10 cellular contexts compared by ENCODE assay signal in the genomic region with DNA sequence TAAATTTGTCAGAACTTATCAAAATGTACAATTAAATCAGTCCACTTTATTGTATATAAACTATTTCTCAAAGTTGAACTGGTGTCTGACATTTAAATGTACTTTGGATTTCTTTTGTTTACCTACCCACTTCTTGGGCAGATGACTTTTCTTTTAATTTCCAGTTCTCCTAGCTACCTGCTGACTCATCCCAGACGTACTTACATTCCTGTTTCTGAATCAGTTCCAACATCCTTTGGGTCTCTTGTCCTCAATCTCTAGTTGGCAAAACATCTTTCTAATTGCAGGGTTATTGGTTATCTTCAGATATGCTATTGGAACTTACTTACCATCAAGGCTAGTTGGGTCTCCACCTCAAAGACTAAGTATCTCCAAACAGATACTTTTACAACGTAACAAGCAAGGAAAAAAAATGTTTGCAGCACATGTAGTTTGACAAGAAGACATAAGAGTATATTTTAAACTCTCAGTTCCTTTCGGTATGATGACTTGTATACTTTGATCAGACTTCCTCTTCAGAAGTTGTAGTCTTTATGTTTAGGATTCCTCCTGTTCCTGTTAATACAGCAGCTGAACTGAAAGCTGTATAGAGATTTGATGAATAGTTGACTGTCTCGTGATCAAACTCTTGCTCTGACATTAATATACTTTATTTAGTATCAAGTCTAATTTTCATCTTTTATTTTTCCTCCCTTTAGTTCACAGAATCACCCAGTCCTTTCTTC. TPM values are rescaled to one million over a fixed set of nuclear protein-coding genes. Genes with fewer than 3 reads are reported as not detected.
DNase-seq lines count a peak whose midpoint lies in the region; ATAC-seq, FAIRE-seq and TF ChIP-seq lines count a peak whose summit lies in the region.
"Had no signal": no experiment of that assay in that cellular context is flagged by ENCODE, and none has a peak within 500 bp of the region (broad histone marks: within the 10 kb centered on the region; RNA-seq: fewer than 3 reads in every experiment).

No MANE protein-coding gene starts in this region.

- no peaks in the 10 kb centered on the region for H3K36me3 ChIP-seq in small intestine (ENCODE audit: control insufficient read depth in 2 of 2, insufficient read depth in 2 of 2, low read length in 2 of 2)

- peaks cover 9 to 17% of the 10 kb centered on the region in 2 donors for H3K4me1 ChIP-seq in small intestine (ENCODE audit: control insufficient read depth in 2 of 2, insufficient read depth in 1 of 2, low read depth in 1 of 2, low read length in 1 of 2)

- H3K27me3 Mint-ChIP-seq in T-helper 1 cell treated with Interleukin-12 subunit alpha and Interleukin-12 subunit beta and Interleukin-4 antibody, amounts not matched to agents 30 μg/mL and 1 μg/mL, for 36 hours (ENCODE audit: low read depth): no peaks in the 10 kb centered on the region
- H3K27me3 Mint-ChIP-seq in effector memory CD8-positive, alpha-beta T cell: no peaks in the 10 kb centered on the region

- no peaks in the 10 kb centered on the region for H3K9me3 ChIP-seq in small intestine (ENCODE audit: control insufficient read depth, low read depth)

- 16 to 31% (median 17%) methylated on average over 4 of the region's 4 CpGs for WGBS in small intestine, 3 donors

- ATAC-seq in effector memory CD8-positive, alpha-beta T cell (replicated peaks): no peak
- ATAC-seq in omental fat pad (ENCODE audit: low FRiP score) (no peak), Right ventricle myocardium inferior (no peak), left ventricle myocardium superior (no peak)

- no peak for FAIRE-seq in small intestine (lab: Jason Lieb, UNC)
- FAIRE-seq: D721Med had no signal

- H3K4me1 Mint-ChIP-seq in T-helper 1 cell treated with Interleukin-12 subunit alpha and Interleukin-12 subunit beta and Interleukin-4 antibody, amounts not matched to agents 30 μg/mL and 1 μg/mL, for 36 hours (ENCODE audit: low read depth): peaks cover 69% of the 10 kb centered on the region
- H3K4me1 Mint-ChIP-seq in effector memory CD8-positive, alpha-beta T cell (ENCODE audit: low read depth in 2 of 2): peaks cover 73 to 79% of the 10 kb centered on the region in 2 donors

- H3K36me3 Mint-ChIP-seq in T-helper 1 cell treated with Interleukin-12 subunit alpha and Interleukin-12 subunit beta and Interleukin-4 antibody, amounts not matched to agents 30 μg/mL and 1 μg/mL, for 36 hours (ENCODE audit: low read depth): no peaks in the 10 kb centered on the region
- peaks cover 7% of the 10 kb centered on the region for H3K36me3 Mint-ChIP-seq in effector memory CD8-positive, alpha-beta T cell (ENCODE audit: insufficient read depth)

- peak overlapping the region; percentile 55 to 71 for H3K27ac ChIP-seq in small intestine (ENCODE audit: low read depth in 1 of 2, low read length in 1 of 2)

- peak overlapping the region; percentile 11 for H3K4me3 Mint-ChIP-seq in T-helper 1 cell treated with Interleukin-12 subunit alpha and Interleukin-12 subunit beta and Interleukin-4 antibody, amounts not matched to agents 30 μg/mL and 1 μg/mL, for 36 hours
- H3K4me3 Mint-ChIP-seq in effector memory CD8-positive, alpha-beta T cell: peak overlapping the region; percentile 43 to 68

- H3K27me3 ChIP-seq in small intestine (ENCODE audit: control insufficient read depth in 2 of 2, insufficient read depth in 2 of 2, low read length in 2 of 2): no peaks in the 10 kb centered on the region

- H3K27ac Mint-ChIP-seq in T-helper 1 cell treated with Interleukin-12 subunit alpha and Interleukin-12 subunit beta and Interleukin-4 antibody, amounts not matched to agents 30 μg/mL and 1 μg/mL, for 36 hours: peak overlapping the region; percentile 80
- peak overlapping the region; percentile 61 to 62 for H3K27ac Mint-ChIP-seq in effector memory CD8-positive, alpha-beta T cell

- DNase-seq in T-helper 1 cell (no peak), OCI-M1 (lab: John Stamatoyannopoulos, UW) (peak; percentile 19), small intestine (peak; percentile 52), omental fat pad (ENCODE audit: low spot score) (no peak), Right ventricle myocardium inferior (ENCODE audit: missing footprints) (no peak), left ventricle myocardium superior (no peak)
- DNase-seq in effector memory CD8-positive, alpha-beta T cell: no peak

- no peaks in the 10 kb centered on the region for H3K9me3 Mint-ChIP-seq in T-helper 1 cell treated with Interleukin-12 subunit alpha and Interleukin-12 subunit beta and Interleukin-4 antibody, amounts not matched to agents 30 μg/mL and 1 μg/mL, for 36 hours
- H3K9me3 Mint-ChIP-seq in effector memory CD8-positive, alpha-beta T cell: no peaks in the 10 kb centered on the region

- H3K4me3 ChIP-seq in small intestine (ENCODE audit: low read depth in 1 of 2, low read length in 2 of 2): no peak overlapping the region
- H3K4me3 ChIP-seq: lung had no signal

- intact Hi-C loops in Right ventricle myocardium inferior (cut with DNase I) (no loop called here), left ventricle myocardium superior (cut with micrococcal nuclease) (no loop called here)

- TF ChIP-seq CTCF in omental fat pad (IDR thresholded peaks at IDR 0.05): no peak

RNA-seq across cellular contexts. Expression of gene PACS1, which starts 43.2 kb away (rescaled TPM):
- polyA plus RNA-seq in small intestine: 10 to 100 TPM in 1 of 3 donors, 1 to 10 TPM in 2; 4.0 to 13.2 (median 6.8) TPM
- 10 to 100 TPM; 24.5 to 41.1 (median 38.0) TPM for total RNA-seq in omental fat pad
- 50.7 TPM for total RNA-seq in Right ventricle myocardium inferior
- 59.0 TPM for total RNA-seq in left ventricle myocardium superior

Comparison
In these comparisons a context has a peak if more than half of its experiments do, and no peak if none do; other contexts are left out.
1. DNase-seq: peak in OCI-M1 (single experiment) and small intestine (single experiment); none in T-helper 1 cell (0 of 5), effector memory CD8-positive, alpha-beta T cell (0 of 3), omental fat pad (single experiment), Right ventricle myocardium inferior (single experiment) and left ventricle myocardium superior (single experiment).